In the genomic region with DNA sequence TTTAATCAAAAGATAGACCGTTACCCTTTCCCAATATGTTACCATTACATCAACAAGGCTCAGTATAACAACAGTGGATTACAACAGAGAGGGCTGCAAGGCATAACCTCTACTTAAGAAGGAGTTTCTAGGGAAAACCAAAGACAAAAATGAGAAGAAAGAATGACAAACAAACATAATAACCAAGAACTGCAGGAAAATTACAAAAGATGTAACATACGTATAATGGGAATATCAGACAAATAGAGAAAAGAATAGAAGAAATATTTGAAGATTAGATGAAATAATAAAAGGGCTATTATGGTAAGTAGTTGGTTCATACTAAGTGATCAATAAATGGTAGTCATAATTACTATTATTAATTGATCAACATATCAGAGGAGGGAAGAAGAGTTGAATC, we compare ENCODE assay signal across 9 cellular contexts. TPM values are rescaled to one million over a fixed set of nuclear protein-coding genes. Genes with fewer than 3 reads are reported as not detected.
"Had no signal": no experiment of that assay in that cellular context is flagged by ENCODE, and none has a peak within 500 bp of the region (broad histone marks: within the 10 kb centered on the region; RNA-seq: fewer than 3 reads in every experiment).

No MANE protein-coding gene starts in this region.

- FAIRE-seq: G401.6, GM12878, GM12891, GM12892, GM18507, GM19239 had no signal

- DNase-seq: GDM1, GF-D8 had no signal

- H3K4me3 ChIP-seq: GM12878 had no signal

RNA-seq across cellular contexts. Expression of gene SPON1, which starts 39.1 kb away (rescaled TPM):
- total RNA-seq: G401 had no signal
